ENCODE assay signal across 16 cellular contexts in the genomic region with DNA sequence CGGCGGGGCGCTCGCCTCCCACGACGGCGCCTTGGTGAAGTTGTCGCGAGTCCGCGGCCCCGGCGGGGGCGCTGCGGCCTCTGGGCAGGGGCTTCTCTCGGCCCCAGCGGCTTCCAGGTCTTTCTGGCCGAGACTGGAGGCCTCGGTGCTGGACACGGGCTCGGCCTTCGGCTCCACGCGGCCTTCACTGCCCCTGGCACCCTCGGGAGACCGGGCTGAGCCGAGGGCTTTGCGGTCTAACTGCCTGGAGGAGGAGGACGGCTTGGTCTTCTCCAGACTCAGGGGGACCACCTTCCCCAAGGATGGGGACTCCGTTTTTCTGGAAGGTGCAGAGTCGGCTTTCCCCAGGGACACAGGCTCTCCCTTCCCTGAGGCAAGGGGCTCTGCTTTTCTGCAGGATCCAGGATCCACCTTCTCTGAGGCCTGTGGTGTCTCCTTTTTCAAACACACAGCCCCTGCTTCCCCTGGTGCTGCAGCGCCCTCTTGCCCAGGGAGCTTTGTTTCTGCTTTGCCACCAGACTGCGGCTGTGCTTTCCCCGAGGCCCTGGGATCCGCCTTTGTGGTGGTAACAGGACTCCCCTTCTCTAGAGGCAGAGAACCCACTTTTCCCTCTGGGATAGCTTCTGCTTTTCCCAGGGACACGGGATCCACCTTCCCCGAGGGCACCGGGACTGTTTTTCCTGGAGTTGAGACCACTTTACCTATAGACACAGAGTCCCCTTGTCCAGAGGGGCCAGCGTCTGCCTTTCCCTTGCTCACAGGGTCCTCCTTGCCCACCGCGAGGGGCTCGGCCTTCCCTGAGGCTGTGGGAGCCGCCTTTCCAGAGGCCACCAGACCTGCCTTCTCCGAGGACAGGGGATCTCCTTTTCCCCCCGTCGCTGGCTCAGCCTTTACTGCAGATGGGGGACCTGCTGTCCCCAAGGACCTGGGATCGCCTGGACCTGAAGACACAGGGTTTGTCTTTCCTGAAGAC. TPM values are rescaled to one million over a fixed set of nuclear protein-coding genes. Genes with fewer than 3 reads are reported as not detected.
DNase-seq lines count a peak whose midpoint lies in the region; ATAC-seq, FAIRE-seq and TF ChIP-seq lines count a peak whose summit lies in the region.
"Had no signal": no experiment of that assay in that cellular context is flagged by ENCODE, and none has a peak within 500 bp of the region (broad histone marks: within the 10 kb centered on the region; RNA-seq: fewer than 3 reads in every experiment).

No MANE protein-coding gene starts in this region.

- peaks cover 0 to 11% (median 3%) of the 10 kb centered on the region in 4 donors for H3K4me1 ChIP-seq in Peyer's patch
- no peaks in the 10 kb centered on the region for H3K4me1 ChIP-seq in foreskin keratinocyte
- no peaks in the 10 kb centered on the region for H3K4me1 ChIP-seq in smooth muscle cell (ENCODE audit: low read depth)
- H3K4me1 ChIP-seq: A549 had no signal

- H3K27me3 ChIP-seq in Peyer's patch (no peaks in the 10 kb centered on the region), foreskin keratinocyte (no peaks in the 10 kb centered on the region), smooth muscle cell (ENCODE audit: low read depth) (peaks cover 17% of the 10 kb centered on the region)
- H3K27me3 ChIP-seq: dorsolateral prefrontal cortex, uterus had no signal

- TF ChIP-seq CTCF in Peyer's patch (IDR thresholded peaks at IDR 0.05) (no peak), foreskin keratinocyte (conservative IDR thresholded peaks at IDR 0.05) (peak; percentile 28), smooth muscle cell (IDR thresholded peaks at IDR 0.05; ENCODE audit: borderline replicate concordance, insufficient read depth, poor library complexity, severe bottlenecking) (no peak)

- H3K27ac ChIP-seq in Peyer's patch (peak overlapping the region in 1 of 4 donors; percentile 59), foreskin keratinocyte (no peak overlapping the region), smooth muscle cell (ENCODE audit: low read depth) (no peak overlapping the region)
- H3K27ac ChIP-seq: A549, PC-9, uterus had no signal

- H3K36me3 ChIP-seq in Peyer's patch, result peaks cover 0 to 6% (median 0%) of the 10 kb centered on the region in 3 donors
- H3K36me3 ChIP-seq in smooth muscle cell (ENCODE audit: low read depth), result no peaks in the 10 kb centered on the region
- H3K36me3 ChIP-seq: uterus had no signal

- DNase-seq in activated CD4-positive, alpha-beta T cell treated with anti-CD3 and anti-CD28 coated beads for 48 hours, result peak; percentile 35
- no peak for DNase-seq in activated CD4-positive, alpha-beta T cell treated with anti-CD3 and anti-CD28 coated beads for 4 hours
- no peak for DNase-seq in Peyer's patch
- no peak for DNase-seq in foreskin keratinocyte
- no peak for DNase-seq in smooth muscle cell (lab: John Stamatoyannopoulos, UW; ENCODE audit: unreplicated experiment)
- DNase-seq in GM12892 (ENCODE audit: insufficient read length), result no peak
- DNase-seq: amniotic stem cell, DMS153, dorsolateral prefrontal cortex, PC-9, uterus had no signal

- H3K9me3 ChIP-seq in Peyer's patch, result no peaks in the 10 kb centered on the region
- no peaks in the 10 kb centered on the region for H3K9me3 ChIP-seq in smooth muscle cell (replicated peaks; ENCODE audit: low read depth)
- H3K9me3 ChIP-seq: A549, uterus had no signal

- H4K20me1 ChIP-seq in smooth muscle cell (ENCODE audit: low read depth), result no peaks in the 10 kb centered on the region

- H3K4me2 ChIP-seq in smooth muscle cell, result peak overlapping the region; percentile 86
- H3K4me2 ChIP-seq: A549, PC-9 had no signal

- no peak overlapping the region for H2AFZ ChIP-seq in smooth muscle cell (ENCODE audit: low read depth)
- H2AFZ ChIP-seq: PC-9 had no signal

- peak overlapping the region; percentile 24 to 61 (median 49) for H3K4me3 ChIP-seq in Peyer's patch
- peak overlapping the region; percentile 42 for H3K4me3 ChIP-seq in smooth muscle cell
- H3K4me3 ChIP-seq: A549, PC-9 had no signal

- H3K79me2 ChIP-seq in smooth muscle cell (ENCODE audit: low read depth), result no peaks in the 10 kb centered on the region

- WGBS in smooth muscle cell (ENCODE audit: low lambda C conversion rate), result 83% methylated on average over 36 of the region's 47 CpGs

- ATAC-seq in foreskin keratinocyte (no peak), HG02642 (IDR thresholded peaks at IDR 0.05; ENCODE audit: poor library complexity, unreplicated experiment) (no peak), GM19452 (IDR thresholded peaks at IDR 0.05; ENCODE audit: unreplicated experiment) (no peak)

- H3K9ac ChIP-seq in smooth muscle cell (ENCODE audit: low read depth), result no peak overlapping the region

- no peak for TF ChIP-seq POLR2A in Peyer's patch (IDR thresholded peaks at IDR 0.05)
- no peak for TF ChIP-seq POLR2A in GM12892 (IDR thresholded peaks at IDR 0.05; ENCODE audit: low read depth, low read length)

- no peak for FAIRE-seq in GM12892 (lab: Jason Lieb, UNC)
- FAIRE-seq: A549 had no signal

- H3F3A ChIP-seq in smooth muscle cell (ENCODE audit: low read depth), result no peaks in the 10 kb centered on the region

RNA-seq across cellular contexts. Expression of a gene that starts 12.3 kb away (rescaled TPM):
- total RNA-seq in Peyer's patch, result 1 to 10 TPM in 2 of 4 donors, under 1 TPM in 2; 0.83 to 1.9 (median 1.2) TPM
- 16.9 and 18.3 TPM in 2 replicates for total RNA-seq in foreskin keratinocyte
- polyA plus RNA-seq in foreskin keratinocyte, result 11.1 and 11.4 TPM in 2 replicates
- total RNA-seq in smooth muscle cell, result 0.63 and 3.6 TPM in 2 replicates
- polyA plus RNA-seq in smooth muscle cell, result 2.1 and 5.0 TPM in 2 replicates
- polyA plus RNA-seq in GM12892 (2012; ENCODE audit: missing spikeins), result 1.6 TPM

RNA-seq across cellular contexts. Expression of a gene that starts 32.6 kb away (rescaled TPM):
- not detected for total RNA-seq in Peyer's patch
- 0.78 and 1.3 TPM in 2 replicates for total RNA-seq in foreskin keratinocyte
- 1.8 and 3.1 TPM in 2 replicates for polyA plus RNA-seq in foreskin keratinocyte
- 0.45 TPM in 1 of 2 replicates, not detected in the other for total RNA-seq in smooth muscle cell
- polyA plus RNA-seq in smooth muscle cell, result 0.55 and 0.71 TPM in 2 replicates
- polyA plus RNA-seq in GM12892 (2012; ENCODE audit: missing spikeins), result not detected
- total RNA-seq: fibroblast of villous mesenchyme, PC-9, uterus had no signal

RNA-seq across cellular contexts. Expression of a gene that starts 32.8 kb away (rescaled TPM):
- not detected for total RNA-seq in Peyer's patch
- not detected in 2 replicates for total RNA-seq in foreskin keratinocyte
- polyA plus RNA-seq in foreskin keratinocyte, result not detected in 2 replicates
- total RNA-seq in smooth muscle cell, result not detected in 2 replicates
- polyA plus RNA-seq in smooth muscle cell, result not detected in 2 replicates
- not detected for polyA plus RNA-seq in GM12892 (2012; ENCODE audit: missing spikeins)
- total RNA-seq: fibroblast of villous mesenchyme, neural crest cell, PC-9, uterus had no signal
- polyA plus RNA-seq: A549 had no signal

RNA-seq across cellular contexts. Expression of a gene that starts 48.6 kb away (rescaled TPM):
- total RNA-seq in Peyer's patch (100 to 1,000 TPM in 3 of 4 donors, 10 to 100 TPM in 1; 39.6 to 823 (median 613) TPM), foreskin keratinocyte (0.04 and 0.27 TPM in 2 replicates), smooth muscle cell (0.09 and 0.13 TPM in 2 replicates)
- polyA plus RNA-seq in foreskin keratinocyte (0.03 TPM in 1 of 2 replicates, not detected in the other), smooth muscle cell (0.08 TPM in 1 of 2 replicates, not detected in the other)
- not detected for polyA plus RNA-seq in GM12892 (2012; ENCODE audit: missing spikeins)
- total RNA-seq: fibroblast of villous mesenchyme, neural crest cell, PC-9 had no signal

RNA-seq across cellular contexts. Expression of a gene that starts 49.6 kb away (rescaled TPM):
- total RNA-seq in Peyer's patch (10 to 100 TPM; 25.4 to 33.8 (median 28.7) TPM), foreskin keratinocyte (62.5 and 72.1 TPM in 2 replicates), smooth muscle cell (31.0 and 35.9 TPM in 2 replicates)
- polyA plus RNA-seq in foreskin keratinocyte (56.6 and 61.4 TPM in 2 replicates), smooth muscle cell (29.7 and 34.4 TPM in 2 replicates)
- polyA plus RNA-seq in GM12892 (2012; ENCODE audit: missing spikeins), result 6.2 TPM
